In the genomic region with DNA sequence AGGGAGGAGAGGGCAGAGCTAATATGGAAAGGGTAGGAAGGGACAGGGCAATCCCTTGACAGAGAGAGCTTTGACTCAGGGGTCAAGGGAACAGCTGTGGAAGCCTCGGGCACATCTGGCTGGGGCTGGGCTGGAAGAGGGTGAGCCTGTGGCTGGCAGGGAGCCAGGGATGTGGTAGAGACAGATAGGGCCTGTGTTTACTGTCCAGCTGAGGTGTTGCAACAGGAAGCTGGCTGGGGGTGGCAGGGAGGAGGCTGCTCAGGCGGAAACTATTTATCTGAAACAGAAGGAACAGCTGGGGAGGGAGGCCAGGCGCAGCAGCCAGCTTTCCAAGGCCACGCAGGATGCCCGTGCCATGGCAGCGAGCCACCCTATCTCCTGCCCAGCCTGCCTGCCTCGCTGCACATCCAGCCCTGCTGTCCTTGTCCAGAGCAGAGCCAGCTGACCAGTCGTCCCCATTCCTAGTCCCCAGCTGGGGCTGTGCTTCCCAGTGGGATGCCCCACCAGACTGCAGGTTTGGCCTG, we compare ENCODE assay signal across 1 cellular context.
TF ChIP-seq lines count a peak whose summit lies in the region.

No MANE protein-coding gene starts in this region.

TF ChIP-seq in SK-N-SH, 30 proteins besides CTCF, POLR2A, EP300 and RAD21 (continued from another document):
- TF ChIP-seq, protein P1, sequence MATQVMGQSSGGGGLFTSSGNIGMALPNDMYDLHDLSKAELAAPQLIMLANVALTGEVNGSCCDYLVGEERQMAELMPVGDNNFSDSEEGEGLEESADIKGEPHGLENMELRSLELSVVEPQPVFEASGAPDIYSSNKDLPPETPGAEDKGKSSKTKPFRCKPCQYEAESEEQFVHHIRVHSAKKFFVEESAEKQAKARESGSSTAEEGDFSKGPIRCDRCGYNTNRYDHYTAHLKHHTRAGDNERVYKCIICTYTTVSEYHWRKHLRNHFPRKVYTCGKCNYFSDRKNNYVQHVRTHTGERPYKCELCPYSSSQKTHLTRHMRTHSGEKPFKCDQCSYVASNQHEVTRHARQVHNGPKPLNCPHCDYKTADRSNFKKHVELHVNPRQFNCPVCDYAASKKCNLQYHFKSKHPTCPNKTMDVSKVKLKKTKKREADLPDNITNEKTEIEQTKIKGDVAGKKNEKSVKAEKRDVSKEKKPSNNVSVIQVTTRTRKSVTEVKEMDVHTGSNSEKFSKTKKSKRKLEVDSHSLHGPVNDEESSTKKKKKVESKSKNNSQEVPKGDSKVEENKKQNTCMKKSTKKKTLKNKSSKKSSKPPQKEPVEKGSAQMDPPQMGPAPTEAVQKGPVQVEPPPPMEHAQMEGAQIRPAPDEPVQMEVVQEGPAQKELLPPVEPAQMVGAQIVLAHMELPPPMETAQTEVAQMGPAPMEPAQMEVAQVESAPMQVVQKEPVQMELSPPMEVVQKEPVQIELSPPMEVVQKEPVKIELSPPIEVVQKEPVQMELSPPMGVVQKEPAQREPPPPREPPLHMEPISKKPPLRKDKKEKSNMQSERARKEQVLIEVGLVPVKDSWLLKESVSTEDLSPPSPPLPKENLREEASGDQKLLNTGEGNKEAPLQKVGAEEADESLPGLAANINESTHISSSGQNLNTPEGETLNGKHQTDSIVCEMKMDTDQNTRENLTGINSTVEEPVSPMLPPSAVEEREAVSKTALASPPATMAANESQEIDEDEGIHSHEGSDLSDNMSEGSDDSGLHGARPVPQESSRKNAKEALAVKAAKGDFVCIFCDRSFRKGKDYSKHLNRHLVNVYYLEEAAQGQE (IDR thresholded peaks at IDR 0.05; ENCODE audit: low read depth, low read length), result no peak
- TF ChIP-seq, protein P2, sequence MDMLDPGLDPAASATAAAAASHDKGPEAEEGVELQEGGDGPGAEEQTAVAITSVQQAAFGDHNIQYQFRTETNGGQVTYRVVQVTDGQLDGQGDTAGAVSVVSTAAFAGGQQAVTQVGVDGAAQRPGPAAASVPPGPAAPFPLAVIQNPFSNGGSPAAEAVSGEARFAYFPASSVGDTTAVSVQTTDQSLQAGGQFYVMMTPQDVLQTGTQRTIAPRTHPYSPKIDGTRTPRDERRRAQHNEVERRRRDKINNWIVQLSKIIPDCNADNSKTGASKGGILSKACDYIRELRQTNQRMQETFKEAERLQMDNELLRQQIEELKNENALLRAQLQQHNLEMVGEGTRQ (IDR thresholded peaks at IDR 0.05; ENCODE audit: borderline replicate concordance, low read depth, low read length), result no peak
- TF ChIP-seq ELF1 (IDR thresholded peaks at IDR 0.05) (no peak), YY1 (IDR thresholded peaks at IDR 0.05; ENCODE audit: low read depth) (no peak), GATA2 (CRISPR knock-in tag; IDR thresholded peaks at IDR 0.05) (peak; percentile 60), FOXM1 (IDR thresholded peaks at IDR 0.05; ENCODE audit: low read depth) (no peak)
- TF ChIP-seq, protein P3, sequence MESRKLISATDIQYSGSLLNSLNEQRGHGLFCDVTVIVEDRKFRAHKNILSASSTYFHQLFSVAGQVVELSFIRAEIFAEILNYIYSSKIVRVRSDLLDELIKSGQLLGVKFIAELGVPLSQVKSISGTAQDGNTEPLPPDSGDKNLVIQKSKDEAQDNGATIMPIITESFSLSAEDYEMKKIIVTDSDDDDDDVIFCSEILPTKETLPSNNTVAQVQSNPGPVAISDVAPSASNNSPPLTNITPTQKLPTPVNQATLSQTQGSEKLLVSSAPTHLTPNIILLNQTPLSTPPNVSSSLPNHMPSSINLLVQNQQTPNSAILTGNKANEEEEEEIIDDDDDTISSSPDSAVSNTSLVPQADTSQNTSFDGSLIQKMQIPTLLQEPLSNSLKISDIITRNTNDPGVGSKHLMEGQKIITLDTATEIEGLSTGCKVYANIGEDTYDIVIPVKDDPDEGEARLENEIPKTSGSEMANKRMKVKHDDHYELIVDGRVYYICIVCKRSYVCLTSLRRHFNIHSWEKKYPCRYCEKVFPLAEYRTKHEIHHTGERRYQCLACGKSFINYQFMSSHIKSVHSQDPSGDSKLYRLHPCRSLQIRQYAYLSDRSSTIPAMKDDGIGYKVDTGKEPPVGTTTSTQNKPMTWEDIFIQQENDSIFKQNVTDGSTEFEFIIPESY (IDR thresholded peaks at IDR 0.05; ENCODE audit: borderline replicate concordance, low read depth), result no peak
- TF ChIP-seq, protein P4, sequence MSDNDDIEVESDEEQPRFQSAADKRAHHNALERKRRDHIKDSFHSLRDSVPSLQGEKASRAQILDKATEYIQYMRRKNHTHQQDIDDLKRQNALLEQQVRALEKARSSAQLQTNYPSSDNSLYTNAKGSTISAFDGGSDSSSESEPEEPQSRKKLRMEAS (IDR thresholded peaks at IDR 0.05; ENCODE audit: low read depth), result peak; percentile 51
